ENCODE assay signal across 13 cellular contexts in genomic region chr3:70065666-70066253, GRCh38.
DNase-seq lines count a peak whose midpoint lies in the region; ATAC-seq and TF ChIP-seq lines count a peak whose summit lies in the region.
"Had no signal": no experiment of that assay in that cellular context is flagged by ENCODE, and none has a peak within 500 bp of the region (broad histone marks: within the 10 kb centered on the region; RNA-seq: fewer than 3 reads in every experiment).

No MANE protein-coding gene starts in this region.

- no peak overlapping the region for H4K8ac ChIP-seq in neuronal stem cell (ENCODE audit: low read depth, low read length)

- H3K23ac ChIP-seq in neuronal stem cell (ENCODE audit: low read depth, low read length, poor library complexity): no peak overlapping the region

- peak; percentile 38; the same call in 1 of the 2 replicates for TF ChIP-seq RAD21 in Ishikawa (IDR thresholded peaks at IDR 0.05; ENCODE audit: low read depth)

- H2AFZ ChIP-seq in DND-41 (ENCODE audit: low read depth, low read length) (no peak overlapping the region), neuronal stem cell (ENCODE audit: low read length) (no peak overlapping the region)

- H3K36me3 ChIP-seq in DND-41 (ENCODE audit: insufficient read depth, low read length): no peaks in the 10 kb centered on the region
- H3K36me3 ChIP-seq in neuronal stem cell (replicated peaks in 1 of 2; ENCODE audit: control insufficient read depth in 2 of 2, insufficient read depth in 2 of 2, low read length in 2 of 2): no peaks in the 10 kb centered on the region
- H3K36me3 ChIP-seq: heart right ventricle had no signal

- H3K27me3 ChIP-seq in DND-41 (ENCODE audit: insufficient read depth, low read length, poor library complexity) (peaks cover 4% of the 10 kb centered on the region), neuronal stem cell (ENCODE audit: control insufficient read depth in 3 of 3, insufficient read depth in 3 of 3, low read depth in 1 of 3, low read length in 3 of 3) (peaks cover 0 to 2% (median 0%) of the 10 kb centered on the region in 3 experiments)

- H3K4me3 Mint-ChIP-seq in nephron progenitor cell: no peak overlapping the region
- H3K4me3 Mint-ChIP-seq in activated naive CD4-positive, alpha-beta T cell treated with anti-CD3 and anti-CD28 coated beads for 36 hours: no peak overlapping the region
- H3K4me3 Mint-ChIP-seq: activated B cell treated with CpG ODN at 0.5 μM for 24 hours; activated T-helper 1 cell treated with anti-CD3 and anti-CD28 coated beads, Interleukin-12 subunit alpha, Interleukin-12 subunit beta, Interleukin-2, Interleukin-4 antibody, amounts not matched to agents 30 ng/mL and 10 ng/mL and 1 ng/mL, durations not matched to agents 14 hours and 24 hours and 36 hours had no signal

- TF ChIP-seq CTCF in DND-41 (IDR thresholded peaks at IDR 0.05; ENCODE audit: borderline replicate concordance, extremely low read depth, low read length, poor library complexity, severe bottlenecking) (peak; percentile 37), astrocyte of the cerebellum (IDR thresholded peaks at IDR 0.05; ENCODE audit: low read depth, low read length, missing control alignments) (peak; percentile 37), nephron progenitor cell (IDR thresholded peaks at IDR 0.05) (peak; percentile 30)

- no peak overlapping the region for H3K14ac ChIP-seq in neuronal stem cell (ENCODE audit: low read length)

- H2BK12ac ChIP-seq in neuronal stem cell (ENCODE audit: low read length): no peak overlapping the region

- H3K27ac ChIP-seq in DND-41 (ENCODE audit: low read length) (no peak overlapping the region), neuronal stem cell (replicated peaks; ENCODE audit: low read length) (no peak overlapping the region)
- H3K27ac ChIP-seq: heart right ventricle had no signal

- H3K9me3 Mint-ChIP-seq in nephron progenitor cell: no peaks in the 10 kb centered on the region
- no peaks in the 10 kb centered on the region for H3K9me3 Mint-ChIP-seq in activated naive CD4-positive, alpha-beta T cell treated with anti-CD3 and anti-CD28 coated beads for 36 hours
- H3K9me3 Mint-ChIP-seq: activated B cell treated with CpG ODN at 0.5 μM for 24 hours; activated T-helper 1 cell treated with anti-CD3 and anti-CD28 coated beads, Interleukin-12 subunit alpha, Interleukin-12 subunit beta, Interleukin-2, Interleukin-4 antibody, amounts not matched to agents 30 ng/mL and 10 ng/mL and 1 ng/mL, durations not matched to agents 14 hours and 24 hours and 36 hours had no signal

- H2AK5ac ChIP-seq in neuronal stem cell (ENCODE audit: low read depth, low read length): no peak overlapping the region

- H4K20me1 ChIP-seq in DND-41 (ENCODE audit: insufficient read depth, low read length): no peaks in the 10 kb centered on the region

- no peak overlapping the region for H2BK120ac ChIP-seq in neuronal stem cell (ENCODE audit: low read depth, low read length)

- H3K27ac Mint-ChIP-seq in nephron progenitor cell: no peak overlapping the region
- H3K27ac Mint-ChIP-seq in activated naive CD4-positive, alpha-beta T cell treated with anti-CD3 and anti-CD28 coated beads for 36 hours: no peak overlapping the region
- H3K27ac Mint-ChIP-seq: activated B cell treated with CpG ODN at 0.5 μM for 24 hours; activated T-helper 1 cell treated with anti-CD3 and anti-CD28 coated beads, Interleukin-12 subunit alpha, Interleukin-12 subunit beta, Interleukin-2, Interleukin-4 antibody, amounts not matched to agents 30 ng/mL and 10 ng/mL and 1 ng/mL, durations not matched to agents 14 hours and 24 hours and 36 hours had no signal

- no peaks in the 10 kb centered on the region for H3K4me1 ChIP-seq in DND-41 (ENCODE audit: insufficient read depth, low read length)
- peaks cover 0 to 2% of the 10 kb centered on the region in 2 donors for H3K4me1 ChIP-seq in neuronal stem cell (ENCODE audit: control insufficient read depth in 2 of 2, insufficient read depth in 1 of 2, low read depth in 1 of 2, low read length in 2 of 2)

- H3K79me1 ChIP-seq in neuronal stem cell (ENCODE audit: low read depth, low read length): no peaks in the 10 kb centered on the region

- H3K27me3 Mint-ChIP-seq in nephron progenitor cell (ENCODE audit: low read depth, poor library complexity): no peaks in the 10 kb centered on the region
- peaks cover 19% of the 10 kb centered on the region for H3K27me3 Mint-ChIP-seq in activated naive CD4-positive, alpha-beta T cell treated with anti-CD3 and anti-CD28 coated beads for 36 hours (ENCODE audit: low read depth)

- intact Hi-C loops in activated naive CD4-positive, alpha-beta T cell treated with anti-CD3 and anti-CD28 coated beads for 36 hours (cut with micrococcal nuclease): loop anchor here (10.0 kb wide), 1 partner anchor 1589 kb away; no protein-coding TSS in a partner anchor

- no peaks in the 10 kb centered on the region for H3K79me2 ChIP-seq in DND-41 (ENCODE audit: insufficient read depth, low read length)

- H3K9ac ChIP-seq in DND-41 (ENCODE audit: low read depth, low read length): no peak overlapping the region
- H3K9ac ChIP-seq in neuronal stem cell (ENCODE audit: low read depth, low read length, poor library complexity): no peak overlapping the region

- CTCF ChIA-PET in activated naive CD4-positive, alpha-beta T cell treated with anti-CD3 and anti-CD28 coated beads for 36 hours (lab: Charles Lee): interaction anchor here (0.6 kb wide), 1 partner anchor 550 kb away, joined by 3 read pairs; no protein-coding TSS in a partner anchor

- TF ChIP-seq EP300 in Ishikawa (IDR thresholded peaks at IDR 0.05; ENCODE audit: borderline replicate concordance): no peak

- in situ Hi-C loops in astrocyte of the cerebellum (cut with HindIII; ENCODE audit: low sequenced_read_pairs): no loop called here

- no peak overlapping the region for H3K4ac ChIP-seq in neuronal stem cell (ENCODE audit: low read length)

- peaks cover 18% of the 10 kb centered on the region for H3K4me1 Mint-ChIP-seq in nephron progenitor cell
- H3K4me1 Mint-ChIP-seq in activated naive CD4-positive, alpha-beta T cell treated with anti-CD3 and anti-CD28 coated beads for 36 hours (ENCODE audit: low read depth): no peaks in the 10 kb centered on the region
- H3K4me1 Mint-ChIP-seq: activated B cell treated with CpG ODN at 0.5 μM for 24 hours had no signal

- no peak overlapping the region for H2BK5ac ChIP-seq in neuronal stem cell (ENCODE audit: low read length)

- H3K9me3 ChIP-seq in DND-41 (ENCODE audit: insufficient read depth, low read length, severe bottlenecking) (no peaks in the 10 kb centered on the region), neuronal stem cell (replicated peaks in 1 of 2; ENCODE audit: control insufficient read depth in 2 of 2, insufficient read depth in 1 of 2, low read depth in 1 of 2, low read length in 2 of 2) (no peaks in the 10 kb centered on the region)
- H3K9me3 ChIP-seq: heart right ventricle had no signal

- ATAC-seq in DND-41 (ENCODE audit: insufficient read depth, low read depth) (no peak), HG03442 (IDR thresholded peaks at IDR 0.05; ENCODE audit: unreplicated experiment) (no peak)
- ATAC-seq: heart right ventricle had no signal

- DNase-seq in DND-41 (no peak), astrocyte of the cerebellum (ENCODE audit: low read depth) (no peak), nephron progenitor cell (peak; percentile 22), OCI-M1 (lab: John Stamatoyannopoulos, UW) (no peak), neuronal stem cell (ENCODE audit: low spot score) (no peak)
- DNase-seq in activated naive CD4-positive, alpha-beta T cell treated with anti-CD3 and anti-CD28 coated beads for 36 hours: no peak
- DNase-seq: activated B cell treated with CpG ODN at 0.5 μM for 24 hours, cortex of kidney, heart right ventricle, NCI-H1092 had no signal

- H3K4me3 ChIP-seq in DND-41 (ENCODE audit: low read depth in 1 of 2, low read length in 2 of 2) (no peak overlapping the region), astrocyte of the cerebellum (ENCODE audit: low read depth, low read length) (no peak overlapping the region), neuronal stem cell (ENCODE audit: low read length in 2 of 2) (no peak overlapping the region)
- H3K4me3 ChIP-seq: heart right ventricle had no signal

- WGBS in neuronal stem cell (ENCODE audit: extremely low coverage in 2 of 2, insufficient read length in 2 of 2, insufficient replicate concordance in 1 of 2), 2 donors: no CpG with 5 or more reads among the region's 7 CpGs

- H2BK15ac ChIP-seq in neuronal stem cell (ENCODE audit: low read length): no peak overlapping the region

- no peaks in the 10 kb centered on the region for H3K36me3 Mint-ChIP-seq in nephron progenitor cell (ENCODE audit: low read depth)
- H3K36me3 Mint-ChIP-seq in activated naive CD4-positive, alpha-beta T cell treated with anti-CD3 and anti-CD28 coated beads for 36 hours (ENCODE audit: low read depth): no peaks in the 10 kb centered on the region

- H4K91ac ChIP-seq in neuronal stem cell (ENCODE audit: low read depth, low read length, poor library complexity): no peak overlapping the region

- H3K18ac ChIP-seq in neuronal stem cell (ENCODE audit: low read length): no peak overlapping the region

- H3K4me2 ChIP-seq in DND-41 (ENCODE audit: insufficient read depth, low read length): no peak overlapping the region
- H3K4me2 ChIP-seq in neuronal stem cell (ENCODE audit: insufficient read depth, low read length, poor library complexity, severe bottlenecking): no peak overlapping the region

TF ChIP-seq in Ishikawa, 13 proteins besides CTCF, POLR2A, EP300 and RAD21 (continues in another document):
- TF ChIP-seq NFIC (IDR thresholded peaks at IDR 0.05) (no peak), FOXM1 (IDR thresholded peaks at IDR 0.05; ENCODE audit: borderline replicate concordance, low read depth) (no peak), EGR1 (IDR thresholded peaks at IDR 0.05) (no peak), TAF1 (IDR thresholded peaks at IDR 0.05; ENCODE audit: low read depth) (no peak)
